In genomic region chr15:60559398-60560056, GRCh38 we compare ENCODE assay signal across 8 cellular contexts.
DNase-seq lines count a peak whose midpoint lies in the region; ATAC-seq, FAIRE-seq and TF ChIP-seq lines count a peak whose summit lies in the region.
"Not testable (repeated sequence)": the region's sequence is repeated elsewhere in the genome, so short reads cannot be mapped to it uniquely, and the experiment has no call there.

No MANE protein-coding gene starts in this region.

- 69% methylated on average over 5 of the region's 5 CpGs for WGBS in A549 (ENCODE audit: missing lambda C conversion rate)
- 70% methylated on average over 5 of the region's 5 CpGs for WGBS in right lobe of liver (ENCODE audit: insufficient coverage, low coverage, low lambda C conversion rate, missing lambda C conversion rate)

- DNase-seq in A549 (ENCODE audit: low read depth in 1 of 2, low spot score in 1 of 2); WTC11 (ENCODE audit: low spot score); effector memory CD8-positive, alpha-beta T cell; right lobe of liver: not testable (repeated sequence)
- DNase-seq in DMS79 treated with DMSO at 0.1 percent for 48 hours (lab: John Stamatoyannopoulos, UW) (peak; percentile 26), retinal pigment epithelial cell (ENCODE audit: low read depth) (peak; percentile 24)

- H3K9me3 ChIP-seq in A549; HUES48 (ENCODE audit: control insufficient read depth, insufficient read depth, low read length); right lobe of liver: not testable (repeated sequence)

- H3K27ac ChIP-seq in A549, right lobe of liver: not testable (repeated sequence)
- H3K27ac ChIP-seq in HUES48 (ENCODE audit: low read depth, low read length): peak overlapping the region; percentile 54

- not testable (repeated sequence) for H3K36me3 ChIP-seq in HUES48 (ENCODE audit: control insufficient read depth, insufficient read depth, low read length); right lobe of liver

- intact Hi-C loops in right lobe of liver (cut with DNase I): not testable (repeated sequence)

- not testable (repeated sequence) for H3K9me3 Mint-ChIP-seq in WTC11; activated T-helper 17 cell treated with anti-CD3 and anti-CD28 coated beads, Interleukin-2, amount 50 U/mL, for 72 hours; effector memory CD8-positive, alpha-beta T cell

- TF ChIP-seq POLR2A in A549 (IDR thresholded peaks at IDR 0.05; ENCODE audit: low read length); right lobe of liver (IDR thresholded peaks at IDR 0.05): not testable (repeated sequence)

- H3K27me3 ChIP-seq in HUES48 (ENCODE audit: control insufficient read depth, insufficient read depth, low read length); right lobe of liver: not testable (repeated sequence)

- not testable (repeated sequence) for TF ChIP-seq CTCF in A549 (IDR thresholded peaks at IDR 0.05); WTC11 (IDR thresholded peaks at IDR 0.05); right lobe of liver (IDR thresholded peaks at IDR 0.05); retinal pigment epithelial cell (conservative IDR thresholded peaks at IDR 0.05; ENCODE audit: low read depth, low read length)

- H3K27ac Mint-ChIP-seq in WTC11: peak overlapping the region; percentile 85
- peak overlapping the region; percentile 93 for H3K27ac Mint-ChIP-seq in activated T-helper 17 cell treated with anti-CD3 and anti-CD28 coated beads, Interleukin-2, amount 50 U/mL, for 72 hours
- peak overlapping the region; percentile 15 to 75 for H3K27ac Mint-ChIP-seq in effector memory CD8-positive, alpha-beta T cell

- H3K27me3 Mint-ChIP-seq in WTC11 (ENCODE audit: low read depth); activated T-helper 17 cell treated with anti-CD3 and anti-CD28 coated beads, Interleukin-2, amount 50 U/mL, for 72 hours; effector memory CD8-positive, alpha-beta T cell: not testable (repeated sequence)

- H3K9ac ChIP-seq in HUES48 (ENCODE audit: low read depth, low read length): not testable (repeated sequence)

- CTCF ChIA-PET in A549 (lab: Yijun Ruan, JAX); WTC11 (lab: Charles Lee): not testable (repeated sequence)

- not testable (repeated sequence) for H3K4me2 ChIP-seq in A549

- not testable (repeated sequence) for ATAC-seq in A549; WTC11; activated T-helper 17 cell treated with anti-CD3 and anti-CD28 coated beads, Interleukin-2, amount 50 U/mL, for 72 hours (replicated peaks); effector memory CD8-positive, alpha-beta T cell (replicated peaks)
- peak in 3 of 4 donors; percentile 28 to 50 (median 48) for ATAC-seq in right lobe of liver

- not testable (repeated sequence) for H3K4me3 ChIP-seq in A549; HUES48 (ENCODE audit: low read depth, low read length); right lobe of liver; retinal pigment epithelial cell (ENCODE audit: low read length)

- not testable (repeated sequence) for H3K36me3 Mint-ChIP-seq in WTC11
- peaks cover 87% of the 10 kb centered on the region for H3K36me3 Mint-ChIP-seq in activated T-helper 17 cell treated with anti-CD3 and anti-CD28 coated beads, Interleukin-2, amount 50 U/mL, for 72 hours (ENCODE audit: low read depth)
- H3K36me3 Mint-ChIP-seq in effector memory CD8-positive, alpha-beta T cell (ENCODE audit: insufficient read depth): peaks cover 63% of the 10 kb centered on the region

- not testable (repeated sequence) for H3K4me1 ChIP-seq in A549
- peaks cover 35% of the 10 kb centered on the region for H3K4me1 ChIP-seq in HUES48 (ENCODE audit: control insufficient read depth, insufficient read depth, low read length)
- H3K4me1 ChIP-seq in right lobe of liver: peaks cover 0 to 19% (median 7%) of the 10 kb centered on the region in 4 donors

- POLR2A ChIA-PET in A549 (lab: Yijun Ruan, JAX); WTC11 (lab: Charles Lee): not testable (repeated sequence)

- peaks cover 40% of the 10 kb centered on the region for H3K4me1 Mint-ChIP-seq in WTC11
- H3K4me1 Mint-ChIP-seq in activated T-helper 17 cell treated with anti-CD3 and anti-CD28 coated beads, Interleukin-2, amount 50 U/mL, for 72 hours: peaks cover 61% of the 10 kb centered on the region
- H3K4me1 Mint-ChIP-seq in effector memory CD8-positive, alpha-beta T cell (ENCODE audit: low read depth in 2 of 2): peaks cover 50 to 61% of the 10 kb centered on the region in 2 donors

- H3K4me3 Mint-ChIP-seq in WTC11: not testable (repeated sequence)
- peak overlapping the region; percentile 82 for H3K4me3 Mint-ChIP-seq in activated T-helper 17 cell treated with anti-CD3 and anti-CD28 coated beads, Interleukin-2, amount 50 U/mL, for 72 hours
- peak overlapping the region; percentile 33 to 59 for H3K4me3 Mint-ChIP-seq in effector memory CD8-positive, alpha-beta T cell

- not testable (repeated sequence) for TF ChIP-seq RAD21 in A549 (conservative IDR thresholded peaks at IDR 0.05 in 1 of 2, IDR thresholded peaks at IDR 0.05 in 1 of 2)

- peak; percentile 91 for FAIRE-seq in A549 (lab: Jason Lieb, UNC)

- not testable (repeated sequence) for TF ChIP-seq EP300 in A549 (IDR thresholded peaks at IDR 0.05)
